Comparison of ENCODE assay signal across 1 cellular context in the genomic region with DNA sequence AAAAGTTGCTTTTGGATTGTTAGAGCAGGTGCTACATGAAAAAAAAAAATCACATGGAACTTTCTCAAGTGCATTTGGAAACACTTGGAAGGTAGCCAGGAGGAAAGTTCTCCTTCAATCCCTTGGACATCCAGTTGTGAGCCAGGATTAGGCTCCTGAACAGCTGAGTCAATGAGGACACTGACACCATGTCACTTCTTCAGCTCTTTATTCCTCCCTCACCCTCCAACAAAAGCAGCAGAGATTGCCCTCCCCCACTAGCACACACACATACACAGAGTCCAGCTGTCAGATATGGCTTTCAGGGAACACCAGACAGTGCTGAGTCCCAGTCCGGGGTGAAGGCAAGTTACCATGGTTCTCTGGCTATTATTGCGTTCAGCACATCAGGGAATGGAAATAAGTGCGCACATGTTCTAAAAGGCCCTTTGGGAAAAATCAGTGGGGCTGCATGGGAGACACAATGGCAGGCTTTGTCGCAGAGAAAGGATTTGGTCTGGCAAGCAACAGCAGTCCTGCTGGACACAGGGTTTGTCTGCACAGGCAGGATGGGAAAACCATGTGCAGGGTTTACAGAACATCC.
TF ChIP-seq lines count a peak whose summit lies in the region.

No MANE protein-coding gene starts in this region.

TF ChIP-seq in GM23338, 12 proteins besides CTCF, POLR2A, EP300 and RAD21 (continued from another document):
- TF ChIP-seq, protein P1, sequence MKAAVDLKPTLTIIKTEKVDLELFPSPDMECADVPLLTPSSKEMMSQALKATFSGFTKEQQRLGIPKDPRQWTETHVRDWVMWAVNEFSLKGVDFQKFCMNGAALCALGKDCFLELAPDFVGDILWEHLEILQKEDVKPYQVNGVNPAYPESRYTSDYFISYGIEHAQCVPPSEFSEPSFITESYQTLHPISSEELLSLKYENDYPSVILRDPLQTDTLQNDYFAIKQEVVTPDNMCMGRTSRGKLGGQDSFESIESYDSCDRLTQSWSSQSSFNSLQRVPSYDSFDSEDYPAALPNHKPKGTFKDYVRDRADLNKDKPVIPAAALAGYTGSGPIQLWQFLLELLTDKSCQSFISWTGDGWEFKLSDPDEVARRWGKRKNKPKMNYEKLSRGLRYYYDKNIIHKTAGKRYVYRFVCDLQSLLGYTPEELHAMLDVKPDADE (IDR thresholded peaks at IDR 0.05): no peak
- TF ChIP-seq JUNB (IDR thresholded peaks at IDR 0.05; ENCODE audit: unreplicated experiment) (no peak), CREB1 (CRISPR knock-in tag; IDR thresholded peaks at IDR 0.05; ENCODE audit: low read depth) (no peak), EZH2 (IDR thresholded peaks at IDR 0.05; ENCODE audit: low read depth, unreplicated experiment) (no peak), ZNF462 (CRISPR knock-in tag; IDR thresholded peaks at IDR 0.05) (no peak), STAT1 (IDR thresholded peaks at IDR 0.05; ENCODE audit: unreplicated experiment) (no peak)
